Comparison of ENCODE assay signal across 8 cellular contexts in the genomic region with DNA sequence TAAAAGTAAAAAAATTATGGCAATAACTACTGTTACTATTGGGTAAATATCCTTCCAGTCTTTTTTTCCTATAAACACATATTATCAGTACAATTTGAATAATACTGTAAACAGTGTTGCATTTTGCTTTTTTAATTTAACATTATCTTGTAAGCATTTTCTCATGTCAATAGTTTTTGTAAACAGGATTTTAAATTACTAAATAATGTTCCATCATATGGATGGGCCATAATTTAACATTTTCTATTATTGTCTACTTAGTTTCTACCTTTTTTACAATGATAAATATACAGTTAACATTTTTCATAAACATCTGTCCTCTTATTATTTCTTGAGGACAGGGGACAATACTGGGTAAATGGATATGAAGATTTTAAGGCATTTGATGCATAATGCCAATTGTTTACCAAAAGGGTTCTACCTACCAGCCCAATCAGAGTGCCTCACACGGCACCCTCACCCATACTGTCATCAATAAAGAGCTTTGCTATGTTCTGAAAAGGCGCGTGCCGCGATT. TPM values are rescaled to one million over a fixed set of nuclear protein-coding genes. Genes with fewer than 3 reads are reported as not detected.
A peak's percentile ranks its signal among the peaks of the same experiment; 100 is the strongest.
DNase-seq lines count a peak whose midpoint lies in the region; ATAC-seq and TF ChIP-seq lines count a peak whose summit lies in the region.

No MANE protein-coding gene starts in this region.

- ATAC-seq in HG02610 (IDR thresholded peaks at IDR 0.05; ENCODE audit: unreplicated experiment), result peak; percentile 5
- ATAC-seq in activated CD8-positive, alpha-beta T cell treated with anti-CD3 and anti-CD28 coated beads for 36 hours, result peak; percentile 47
- peak; percentile 30 for ATAC-seq in stimulated activated naive CD8-positive, alpha-beta T cell treated with anti-CD3 and anti-CD28 coated beads, Interleukin-15, Interleukin-2, amounts not matched to agents 100 U/mL and 50 U/mL, for 24 hours

- no peaks in the 10 kb centered on the region for H3K36me3 Mint-ChIP-seq in activated CD8-positive, alpha-beta T cell treated with anti-CD3 and anti-CD28 coated beads for 36 hours (ENCODE audit: low read depth)

- CTCF ChIA-PET in activated CD8-positive, alpha-beta T cell treated with anti-CD3 and anti-CD28 coated beads for 36 hours (lab: Charles Lee), result interaction anchor here (0.6 to 4.1 kb wide), 8 partner anchors 8 to 30 kb away, joined by 3 to 21 read pairs (median 3); no protein-coding TSS in a partner anchor

- H3K9me3 ChIP-seq in iPS-18a (ENCODE audit: control insufficient read depth, low read depth, low read length), result no peaks in the 10 kb centered on the region

- H3K4me3 ChIP-seq in iPS-18a (ENCODE audit: low read length), result peak overlapping the region; percentile 67

- no peak for TF ChIP-seq CTCF in activated CD8-positive, alpha-beta T cell treated with anti-CD3 and anti-CD28 coated beads for 36 hours (IDR thresholded peaks at IDR 0.05)

- peaks cover 8% of the 10 kb centered on the region for H3K27me3 Mint-ChIP-seq in activated CD8-positive, alpha-beta T cell treated with anti-CD3 and anti-CD28 coated beads for 36 hours

- DNase-seq in activated CD8-positive, alpha-beta T cell treated with anti-CD3 and anti-CD28 coated beads for 36 hours, result no peak
- no peak for DNase-seq in stimulated activated naive CD8-positive, alpha-beta T cell treated with anti-CD3 and anti-CD28 coated beads, Interleukin-15, Interleukin-2, amounts not matched to agents 100 U/mL and 50 U/mL, for 24 hours
- no peak for DNase-seq in activated CD8-positive, alpha-beta memory T cell treated with anti-CD3 and anti-CD28 coated beads, Interleukin-2, amount 50 U/mL, for 48 hours
- DNase-seq in LoVo (ENCODE audit: low spot score), result no peak
- DNase-seq in NCI-H187 treated with DMSO at 0.1 percent for 48 hours (lab: John Stamatoyannopoulos, UW), result no peak
- DNase-seq in ecto neural progenitor cell (ENCODE audit: low spot score), result no peak

- no peaks in the 10 kb centered on the region for H3K9me3 Mint-ChIP-seq in activated CD8-positive, alpha-beta T cell treated with anti-CD3 and anti-CD28 coated beads for 36 hours

- no peaks in the 10 kb centered on the region for H3K36me3 ChIP-seq in iPS-18a (ENCODE audit: control insufficient read depth, low read depth, low read length)

- peaks cover 5% of the 10 kb centered on the region for H3K4me1 ChIP-seq in iPS-18a (ENCODE audit: control insufficient read depth, low read depth, low read length)

- peak overlapping the region; percentile 86 for H3K4me3 Mint-ChIP-seq in activated CD8-positive, alpha-beta T cell treated with anti-CD3 and anti-CD28 coated beads for 36 hours

- H3K27me3 ChIP-seq in iPS-18a (ENCODE audit: control insufficient read depth, insufficient read depth, low read length), result peaks cover 46% of the 10 kb centered on the region

- H3K9ac ChIP-seq in iPS-18a (ENCODE audit: low read length), result no peak overlapping the region

- POLR2A ChIA-PET in activated CD8-positive, alpha-beta T cell treated with anti-CD3 and anti-CD28 coated beads for 36 hours (lab: Charles Lee), result interaction anchor here (1.4 to 1.5 kb wide), 2 partner anchors 20 to 24 kb away, joined by 3 to 4 read pairs; no protein-coding TSS in a partner anchor

- intact Hi-C loops in activated CD8-positive, alpha-beta T cell treated with anti-CD3 and anti-CD28 coated beads for 36 hours (cut with micrococcal nuclease), result loop anchor here (1.0 kb wide), 1 partner anchor 21 kb away; no protein-coding TSS in a partner anchor

- H3K4me1 Mint-ChIP-seq in activated CD8-positive, alpha-beta T cell treated with anti-CD3 and anti-CD28 coated beads for 36 hours (ENCODE audit: low read depth), result peaks cover 30% of the 10 kb centered on the region

- peak overlapping the region; percentile 69 for H3K27ac Mint-ChIP-seq in activated CD8-positive, alpha-beta T cell treated with anti-CD3 and anti-CD28 coated beads for 36 hours

- no peak overlapping the region for H3K27ac ChIP-seq in iPS-18a (ENCODE audit: low read length)

RNA-seq across cellular contexts. Expression of gene ACVR1B, which starts 0.8 kb away (rescaled TPM):
- total RNA-seq in activated CD8-positive, alpha-beta T cell treated with anti-CD3 and anti-CD28 coated beads for 36 hours, result 1 to 10 TPM; 7.5 to 8.6 TPM

RNA-seq across cellular contexts. Expression of gene ACVRL1, which starts 43.4 kb away (rescaled TPM):
- not detected for total RNA-seq in activated CD8-positive, alpha-beta T cell treated with anti-CD3 and anti-CD28 coated beads for 36 hours

RNA-seq across cellular contexts. Expression of gene TAMALIN, which starts 56.0 kb away (rescaled TPM):
- total RNA-seq in activated CD8-positive, alpha-beta T cell treated with anti-CD3 and anti-CD28 coated beads for 36 hours, result 10 to 100 TPM; 26.0 to 26.4 TPM
